In the genomic region with DNA sequence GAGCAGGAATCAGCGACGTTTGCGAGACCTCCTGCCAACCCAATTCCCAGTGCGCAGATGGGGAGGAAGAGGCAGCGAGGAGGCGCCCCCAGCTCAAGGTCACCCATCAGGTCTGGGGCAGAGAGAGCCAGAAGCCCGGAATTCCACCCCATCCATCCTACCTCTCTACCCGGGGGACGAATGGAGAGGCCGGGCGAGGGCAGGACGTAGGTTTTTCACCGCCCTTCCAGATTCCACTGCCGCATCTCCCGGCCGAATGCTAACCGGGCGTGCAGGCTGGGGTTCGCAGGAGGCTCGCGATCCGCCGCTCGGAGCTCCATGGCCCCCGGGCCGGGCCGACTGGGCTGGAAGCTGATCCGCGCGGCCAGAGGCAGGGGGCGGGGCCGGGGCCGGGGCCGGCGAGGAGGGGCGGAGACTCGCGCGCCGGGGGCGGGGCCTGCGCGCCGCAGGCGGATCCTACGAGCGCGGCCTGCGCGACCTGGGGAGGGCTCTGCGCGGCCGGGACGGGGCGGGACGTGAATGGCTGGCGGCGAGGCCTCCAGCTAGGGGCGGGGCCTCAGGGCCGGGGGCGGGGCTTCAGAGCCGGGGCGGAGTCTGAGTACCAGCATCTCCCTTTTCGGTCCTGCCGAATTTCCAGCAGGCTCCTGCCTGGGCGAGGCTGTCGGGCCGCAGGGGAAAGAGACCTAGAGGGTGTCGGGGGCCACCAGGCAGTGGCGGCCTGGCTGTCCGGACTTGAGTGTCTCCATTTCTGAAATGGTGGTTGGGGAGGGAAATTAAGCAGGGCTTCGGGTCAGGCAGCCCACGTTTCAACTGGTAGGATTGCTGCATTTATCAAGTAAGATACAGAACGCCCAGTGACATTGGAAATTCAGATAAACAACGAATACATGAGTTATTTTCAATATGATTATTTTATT, we compare ENCODE assay signal across 8 cellular contexts. TPM values are rescaled to one million over a fixed set of nuclear protein-coding genes. Genes with fewer than 3 reads are reported as not detected.
DNase-seq lines count a peak whose midpoint lies in the region; ATAC-seq and TF ChIP-seq lines count a peak whose summit lies in the region.

A gene with protein sequence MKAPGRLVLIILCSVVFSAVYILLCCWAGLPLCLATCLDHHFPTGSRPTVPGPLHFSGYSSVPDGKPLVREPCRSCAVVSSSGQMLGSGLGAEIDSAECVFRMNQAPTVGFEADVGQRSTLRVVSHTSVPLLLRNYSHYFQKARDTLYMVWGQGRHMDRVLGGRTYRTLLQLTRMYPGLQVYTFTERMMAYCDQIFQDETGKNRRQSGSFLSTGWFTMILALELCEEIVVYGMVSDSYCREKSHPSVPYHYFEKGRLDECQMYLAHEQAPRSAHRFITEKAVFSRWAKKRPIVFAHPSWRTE (minus strand): TSS at position 377 of the 917 bp plus-strand sequence. CDS start 622 bp downstream, outside the sequence.

- intact Hi-C loops in activated B cell treated with CpG ODN at 0.5 μM for 24 hours (cut with micrococcal nuclease): loop anchor here (1.0 to 2.0 kb wide), 13 partner anchors 11 to 692 kb away; a partner anchor contains a TSS

- H3K36me3 Mint-ChIP-seq in activated B cell treated with CpG ODN at 0.5 μM for 24 hours (ENCODE audit: low read depth): peaks cover 32% of the 10 kb centered on the region
- peaks cover 0 to 12% (median 0%) of the 10 kb centered on the region in 3 donors for H3K36me3 Mint-ChIP-seq in immature natural killer cell

- DNase-seq in NCI-H2227 (lab: John Stamatoyannopoulos, UW; ENCODE audit: unreplicated experiment): peak; percentile 87
- peak; percentile 94 for DNase-seq in activated B cell treated with CpG ODN at 0.5 μM for 24 hours
- peak; percentile 92 to 96 for DNase-seq in cardiac fibroblast (ENCODE audit: low read depth in 2 of 2)
- DNase-seq in immature natural killer cell: peak; percentile 91 to 94 (median 94)
- peak; percentile 79 for DNase-seq in smooth muscle cell of the brain vasculature (ENCODE audit: low read depth, low spot score)

- H3K27me3 Mint-ChIP-seq in activated B cell treated with CpG ODN at 0.5 μM for 24 hours (no peaks in the 10 kb centered on the region), immature natural killer cell (ENCODE audit: low read depth in 3 of 3) (peaks cover 5 to 6% (median 6%) of the 10 kb centered on the region in 3 donors)

- H3K4me3 Mint-ChIP-seq in activated B cell treated with CpG ODN at 0.5 μM for 24 hours: peak within 1 kb of the TSS; percentile 88
- peak within 1 kb of the TSS; percentile 76 to 82 (median 80) for H3K4me3 Mint-ChIP-seq in immature natural killer cell

- POLR2A ChIA-PET in activated B cell treated with CpG ODN at 0.5 μM for 24 hours (lab: Charles Lee): interaction anchor here (0.5 to 12.0 kb wide), 44 partner anchors 9 to 1059 kb away, joined by 3 to 457 read pairs (median 4); a partner anchor contains a TSS

- H3K9me3 Mint-ChIP-seq in activated B cell treated with CpG ODN at 0.5 μM for 24 hours: no peaks in the 10 kb centered on the region
- no peaks in the 10 kb centered on the region for H3K9me3 Mint-ChIP-seq in immature natural killer cell

- ATAC-seq in HG03095 (IDR thresholded peaks at IDR 0.05; ENCODE audit: unreplicated experiment): peak; percentile 63
- peak; percentile 83 for ATAC-seq in activated B cell treated with CpG ODN at 0.5 μM for 24 hours (ENCODE audit: low read depth)

- CTCF ChIA-PET in activated B cell treated with CpG ODN at 0.5 μM for 24 hours (lab: Charles Lee): interaction anchor here (0.6 to 3.8 kb wide), 10 partner anchors 11 to 327 kb away, joined by 3 to 21 read pairs (median 3); a partner anchor contains a TSS

- TF ChIP-seq CTCF in 22Rv1 (IDR thresholded peaks at IDR 0.05): no peak
- no peak for TF ChIP-seq CTCF in activated B cell treated with CpG ODN at 0.5 μM for 24 hours (IDR thresholded peaks at IDR 0.05)
- no peak for TF ChIP-seq CTCF in cardiac fibroblast (IDR thresholded peaks at IDR 0.05; ENCODE audit: low read depth, low read length)

- peak within 1 kb of the TSS; percentile 71 to 79 for H3K4me3 ChIP-seq in cardiac fibroblast (replicated peaks in 1 of 2; ENCODE audit: low read depth in 2 of 2, low read length in 2 of 2)

- 0 out of 2 replicates have a peak within 1 kb of the TSS, but pooled peaks have one; percentile 15 for H3K27ac ChIP-seq in 22Rv1

- peak; percentile 72 for TF ChIP-seq POLR2A in GM18526 (IDR thresholded peaks at IDR 0.05; ENCODE audit: extremely low read depth, insufficient read length)

- H3K4me1 Mint-ChIP-seq in activated B cell treated with CpG ODN at 0.5 μM for 24 hours (peaks cover 74% of the 10 kb centered on the region), immature natural killer cell (peaks cover 39 to 47% of the 10 kb centered on the region in 2 donors)

- H3K27ac Mint-ChIP-seq in activated B cell treated with CpG ODN at 0.5 μM for 24 hours: peak within 1 kb of the TSS; percentile 95
- H3K27ac Mint-ChIP-seq in immature natural killer cell: peak within 1 kb of the TSS in 5 of 6 donors; percentile 23 to 81 (median 64)

RNA-seq across cellular contexts. Expression of the gene that starts here (rescaled TPM):
- total RNA-seq in activated B cell treated with CpG ODN at 0.5 μM for 24 hours: 71.3 and 85.4 TPM in 2 replicates
- polyA plus RNA-seq in immature natural killer cell: 10 to 100 TPM in 1 of 3 donors, 1 to 10 TPM in 2; 8.7 to 20.1 (median 9.1) TPM

Comparison
In these comparisons a context has a peak if more than half of its experiments do, and no peak if none do; other contexts are left out.
1. Peak in every context shown above with its lines: DNase-seq, ATAC-seq, H3K4me3 ChIP-seq and H3K27ac ChIP-seq.